In genomic region chr16:3501412-3501761, GRCh38 we compare ENCODE assay signal across 6 cellular contexts. TPM values are rescaled to one million over a fixed set of nuclear protein-coding genes. Genes with fewer than 3 reads are reported as not detected.
A peak's percentile ranks its signal among the peaks of the same experiment; 100 is the strongest.
DNase-seq lines count a peak whose midpoint lies in the region; ATAC-seq and TF ChIP-seq lines count a peak whose summit lies in the region.
"Not testable (repeated sequence)": the region's sequence is repeated elsewhere in the genome, so short reads cannot be mapped to it uniquely, and the experiment has no call there.

No MANE protein-coding gene starts in this region.

- H3K4me2 ChIP-seq in OCI-LY7 (ENCODE audit: low read length) (peak overlapping the region; percentile 84), fibroblast of lung (ENCODE audit: extremely low read depth, insufficient read depth, low read length) (peak overlapping the region; percentile 94)

- not testable (repeated sequence) for H3K9me3 ChIP-seq in CD4-positive, CD25-positive, alpha-beta regulatory T cell (ENCODE audit: control insufficient read depth in 2 of 2, low read length in 2 of 2); OCI-LY7 (ENCODE audit: low read length); fibroblast of lung (ENCODE audit: control insufficient read depth, insufficient read depth, low read depth, low read length)

- peak overlapping the region; percentile 70 for H3K4me3 ChIP-seq in CD4-positive, CD25-positive, alpha-beta regulatory T cell (ENCODE audit: low read depth, low read length)
- H3K4me3 ChIP-seq in OCI-LY7 (ENCODE audit: low read depth, low read length, poor library complexity, severe bottlenecking) (peak overlapping the region; percentile 77), fibroblast of lung (replicated peaks in 1 of 4; ENCODE audit: control extremely low read depth in 1 of 4, insufficient read depth in 1 of 4, low read depth in 3 of 4, low read length in 4 of 4) (peak overlapping the region; percentile 86 to 96 (median 93))

- not testable (repeated sequence) for H3K27me3 ChIP-seq in CD4-positive, CD25-positive, alpha-beta regulatory T cell (ENCODE audit: control insufficient read depth, insufficient read depth, low read length); fibroblast of lung (ENCODE audit: control insufficient read depth, insufficient read depth, low read length)

- H3K36me3 ChIP-seq in CD4-positive, CD25-positive, alpha-beta regulatory T cell (ENCODE audit: control insufficient read depth, insufficient read depth, low read length); OCI-LY7 (ENCODE audit: insufficient read depth, low read length); fibroblast of lung (ENCODE audit: control insufficient read depth, insufficient read depth, low read length): not testable (repeated sequence)

- CTCF ChIA-PET in OCI-LY7 (lab: Charles Lee; ENCODE audit: unreplicated experiment): not testable (repeated sequence)

- POLR2A ChIA-PET in OCI-LY7 (lab: Charles Lee): not testable (repeated sequence)
- POLR2A ChIA-PET in activated naive CD8-positive, alpha-beta T cell treated with anti-CD3 and anti-CD28 coated beads, Interleukin-2, amount 10 ng/mL, durations not matched to agents 7 days and 5 days (lab: Charles Lee): interaction anchor here (1.0 to 2.4 kb wide), 7 partner anchors 9 to 366 kb away, joined by 3 to 9 read pairs (median 5); partner anchors contain the start of genes NAA60, SLX4, ZNF213 and ZNF263

- H3K79me2 ChIP-seq in OCI-LY7 (ENCODE audit: insufficient read depth, low read depth, low read length); fibroblast of lung (ENCODE audit: control insufficient read depth, insufficient read depth, low read length): not testable (repeated sequence)

- not testable (repeated sequence) for H3K9me3 Mint-ChIP-seq in CD4-positive, CD25-positive, alpha-beta regulatory T cell; activated naive CD8-positive, alpha-beta T cell treated with anti-CD3 and anti-CD28 coated beads, Interleukin-2, amount 10 ng/mL, durations not matched to agents 7 days and 5 days; mesothelial cell of epicardium

- DNase-seq in CD4-positive, CD25-positive, alpha-beta regulatory T cell; OCI-LY7 (ENCODE audit: low spot score); activated naive CD8-positive, alpha-beta T cell treated with anti-CD3 and anti-CD28 coated beads, Interleukin-2, amount 10 ng/mL, durations not matched to agents 7 days and 5 days; fibroblast of lung (ENCODE audit: low read depth in 2 of 2); mesothelial cell of epicardium (ENCODE audit: low spot score in 2 of 2, unreplicated experiment in 2 of 2): not testable (repeated sequence)
- DNase-seq in stimulated activated CD4-positive, alpha-beta T cell treated with anti-CD3 and anti-CD28 coated beads, Interleukin-15, amount 100 ng/mL, for 24 hours: peak; percentile 16

- peak overlapping the region; percentile 80 to 97 (median 94) for H3K27ac Mint-ChIP-seq in CD4-positive, CD25-positive, alpha-beta regulatory T cell
- peak overlapping the region; percentile 89 for H3K27ac Mint-ChIP-seq in activated naive CD8-positive, alpha-beta T cell treated with anti-CD3 and anti-CD28 coated beads, Interleukin-2, amount 10 ng/mL, durations not matched to agents 7 days and 5 days
- peak overlapping the region; percentile 95 for H3K27ac Mint-ChIP-seq in mesothelial cell of epicardium

- peaks cover 48% of the 10 kb centered on the region for H3K4me1 ChIP-seq in CD4-positive, CD25-positive, alpha-beta regulatory T cell (ENCODE audit: control insufficient read depth, insufficient read depth, low read length, poor library complexity, severe bottlenecking)
- peaks cover 16% of the 10 kb centered on the region for H3K4me1 ChIP-seq in OCI-LY7 (ENCODE audit: insufficient read depth, low read length, poor library complexity, severe bottlenecking)
- not testable (repeated sequence) for H3K4me1 ChIP-seq in fibroblast of lung (ENCODE audit: control insufficient read depth, extremely low read depth, insufficient read depth, low read length)

- H2AFZ ChIP-seq in OCI-LY7 (ENCODE audit: low read length): peak overlapping the region; percentile 94
- H2AFZ ChIP-seq in fibroblast of lung (ENCODE audit: low read length): peak overlapping the region; percentile 80

- H3K9ac ChIP-seq in fibroblast of lung (ENCODE audit: insufficient read depth, low read length): peak overlapping the region; percentile 90

- H3K27me3 Mint-ChIP-seq in CD4-positive, CD25-positive, alpha-beta regulatory T cell; activated naive CD8-positive, alpha-beta T cell treated with anti-CD3 and anti-CD28 coated beads, Interleukin-2, amount 10 ng/mL, durations not matched to agents 7 days and 5 days; mesothelial cell of epicardium (ENCODE audit: low read depth): not testable (repeated sequence)

- not testable (repeated sequence) for ATAC-seq in CD4-positive, CD25-positive, alpha-beta regulatory T cell (ENCODE audit: low read depth in 2 of 2); activated naive CD8-positive, alpha-beta T cell treated with anti-CD3 and anti-CD28 coated beads, Interleukin-2, amount 10 ng/mL, durations not matched to agents 7 days and 5 days (ENCODE audit: low read depth)

- not testable (repeated sequence) for H4K20me1 ChIP-seq in OCI-LY7 (ENCODE audit: insufficient read depth, low read length); fibroblast of lung (ENCODE audit: control insufficient read depth, extremely low read depth, insufficient read depth, low read length)

- not testable (repeated sequence) for TF ChIP-seq CTCF in OCI-LY7 (conservative IDR thresholded peaks at IDR 0.05; ENCODE audit: low read length); fibroblast of lung (conservative IDR thresholded peaks at IDR 0.05 in 1 of 2, IDR thresholded peaks at IDR 0.05 in 1 of 2; ENCODE audit: low read depth in 1 of 2, low read length in 2 of 2); mesothelial cell of epicardium (IDR thresholded peaks at IDR 0.05; ENCODE audit: unreplicated experiment)

- not testable (repeated sequence) for H3K36me3 Mint-ChIP-seq in CD4-positive, CD25-positive, alpha-beta regulatory T cell
- peaks cover 12% of the 10 kb centered on the region for H3K36me3 Mint-ChIP-seq in activated naive CD8-positive, alpha-beta T cell treated with anti-CD3 and anti-CD28 coated beads, Interleukin-2, amount 10 ng/mL, durations not matched to agents 7 days and 5 days
- H3K36me3 Mint-ChIP-seq in mesothelial cell of epicardium: peaks cover 14% of the 10 kb centered on the region

- H3K4me1 Mint-ChIP-seq in CD4-positive, CD25-positive, alpha-beta regulatory T cell: peaks cover 21 to 64% (median 38%) of the 10 kb centered on the region in 4 donors
- H3K4me1 Mint-ChIP-seq in activated naive CD8-positive, alpha-beta T cell treated with anti-CD3 and anti-CD28 coated beads, Interleukin-2, amount 10 ng/mL, durations not matched to agents 7 days and 5 days: peaks cover 53% of the 10 kb centered on the region
- H3K4me1 Mint-ChIP-seq in mesothelial cell of epicardium: peaks cover 20% of the 10 kb centered on the region

- H3K9me2 ChIP-seq in OCI-LY7 (ENCODE audit: insufficient read depth, low read length): not testable (repeated sequence)

- peak overlapping the region; percentile 80 to 94 (median 88) for H3K4me3 Mint-ChIP-seq in CD4-positive, CD25-positive, alpha-beta regulatory T cell
- peak overlapping the region; percentile 94 for H3K4me3 Mint-ChIP-seq in activated naive CD8-positive, alpha-beta T cell treated with anti-CD3 and anti-CD28 coated beads, Interleukin-2, amount 10 ng/mL, durations not matched to agents 7 days and 5 days
- peak overlapping the region; percentile 85 for H3K4me3 Mint-ChIP-seq in mesothelial cell of epicardium

- H3K27ac ChIP-seq in CD4-positive, CD25-positive, alpha-beta regulatory T cell (ENCODE audit: insufficient read depth, low read length, poor library complexity, severe bottlenecking): peak overlapping the region; percentile 82
- H3K27ac ChIP-seq in OCI-LY7 (ENCODE audit: low read depth, low read length, poor library complexity, severe bottlenecking): not testable (repeated sequence)
- H3K27ac ChIP-seq in fibroblast of lung (ENCODE audit: insufficient read depth, low read length): peak overlapping the region; percentile 88

- intact Hi-C loops in OCI-LY7 (cut with micrococcal nuclease; ENCODE audit: unreplicated experiment): loop anchor here (2.0 to 10.0 kb wide), 3 partner anchors 43 to 347 kb away; partner anchors contain the start of genes ZNF174 and ZSCAN32

- BruUV-seq in OCI-LY7 (replicated peaks; lab: Mats Ljungman, UMichigan): not testable (repeated sequence)

RNA-seq across cellular contexts. Expression of gene CLUAP1, which starts 0.6 kb away (rescaled TPM):
- total RNA-seq in CD4-positive, CD25-positive, alpha-beta regulatory T cell: 11.3 TPM
- polyA plus RNA-seq in CD4-positive, CD25-positive, alpha-beta regulatory T cell: 10 to 100 TPM; 20.6 to 35.1 (median 21.3) TPM
- 7.6 and 8.9 TPM in 2 replicates for total RNA-seq in OCI-LY7 (2014; rRNA removed; shearing (Covaris generic))
- total RNA-seq in OCI-LY7 (2022): 7.7 and 7.8 TPM in 2 replicates
- total RNA-seq in activated naive CD8-positive, alpha-beta T cell treated with anti-CD3 and anti-CD28 coated beads, Interleukin-2, amount 10 ng/mL, durations not matched to agents 7 days and 5 days: 10 to 100 TPM; 22.9 to 26.8 TPM
- total RNA-seq in fibroblast of lung: 21.1 and 22.3 TPM in 2 replicates
- 22.7 and 28.0 TPM in 2 replicates for polyA plus RNA-seq in fibroblast of lung
- polyA plus RNA-seq in fibroblast of lung (2012): 19.8 and 22.8 TPM in 2 replicates
- 1.9 and 4.1 TPM in 2 replicates for polyA minus RNA-seq in fibroblast of lung (ENCODE audit: low replicate concordance)
- 30.1 to 36.4 TPM (median 36.0 TPM) in 3 replicates for total RNA-seq in mesothelial cell of epicardium

RNA-seq across cellular contexts. Expression of gene C16orf90, which starts 6.1 kb away (rescaled TPM):
- total RNA-seq in CD4-positive, CD25-positive, alpha-beta regulatory T cell: not detected
- not detected for polyA plus RNA-seq in CD4-positive, CD25-positive, alpha-beta regulatory T cell
- not detected in 2 replicates for total RNA-seq in OCI-LY7 (2014; rRNA removed; shearing (Covaris generic))
- total RNA-seq in OCI-LY7 (2022) (not detected in 2 replicates), fibroblast of lung (not detected in 2 replicates), mesothelial cell of epicardium (not detected in 3 replicates)
- not detected for total RNA-seq in activated naive CD8-positive, alpha-beta T cell treated with anti-CD3 and anti-CD28 coated beads, Interleukin-2, amount 10 ng/mL, durations not matched to agents 7 days and 5 days
- polyA plus RNA-seq in fibroblast of lung: not detected in 2 replicates
- polyA plus RNA-seq in fibroblast of lung (2012): not detected in 2 replicates
- not detected in 2 replicates for polyA minus RNA-seq in fibroblast of lung (ENCODE audit: low replicate concordance)

RNA-seq across cellular contexts. Expression of gene NAA60, which starts 57.9 kb away (rescaled TPM):
- 48.9 TPM for total RNA-seq in CD4-positive, CD25-positive, alpha-beta regulatory T cell
- polyA plus RNA-seq in CD4-positive, CD25-positive, alpha-beta regulatory T cell: 10 to 100 TPM; 38.8 to 50.0 (median 43.8) TPM
- total RNA-seq in OCI-LY7 (2014; rRNA removed; shearing (Covaris generic)): 8.5 and 24.8 TPM in 2 replicates
- total RNA-seq in OCI-LY7 (2022) (40.1 and 51.1 TPM in 2 replicates), fibroblast of lung (9.2 and 12.6 TPM in 2 replicates), mesothelial cell of epicardium (49.7 to 52.2 TPM (median 50.6 TPM) in 3 replicates)
- 10 to 100 TPM; 54.0 to 54.6 TPM for total RNA-seq in activated naive CD8-positive, alpha-beta T cell treated with anti-CD3 and anti-CD28 coated beads, Interleukin-2, amount 10 ng/mL, durations not matched to agents 7 days and 5 days
- 20.9 and 33.6 TPM in 2 replicates for polyA plus RNA-seq in fibroblast of lung
- 20.5 and 26.8 TPM in 2 replicates for polyA plus RNA-seq in fibroblast of lung (2012)
- polyA minus RNA-seq in fibroblast of lung (ENCODE audit: low replicate concordance): 19.1 and 30.7 TPM in 2 replicates

RNA-seq across cellular contexts. Expression of gene ZNF597, which starts 58.1 kb away (rescaled TPM):
- 4.7 TPM for total RNA-seq in CD4-positive, CD25-positive, alpha-beta regulatory T cell
- 1 to 10 TPM; 1.5 to 2.3 (median 1.9) TPM for polyA plus RNA-seq in CD4-positive, CD25-positive, alpha-beta regulatory T cell
- total RNA-seq in OCI-LY7 (2014; rRNA removed; shearing (Covaris generic)): 1.2 and 1.9 TPM in 2 replicates
- total RNA-seq in OCI-LY7 (2022) (1.9 and 2.1 TPM in 2 replicates), fibroblast of lung (1.8 and 2.0 TPM in 2 replicates), mesothelial cell of epicardium (3.5 to 3.9 TPM (median 3.6 TPM) in 3 replicates)
- 1 to 10 TPM; 3.6 to 4.2 TPM for total RNA-seq in activated naive CD8-positive, alpha-beta T cell treated with anti-CD3 and anti-CD28 coated beads, Interleukin-2, amount 10 ng/mL, durations not matched to agents 7 days and 5 days
- 1.4 and 1.6 TPM in 2 replicates for polyA plus RNA-seq in fibroblast of lung
- polyA plus RNA-seq in fibroblast of lung (2012): 1.3 and 1.4 TPM in 2 replicates
- polyA minus RNA-seq in fibroblast of lung (ENCODE audit: low replicate concordance): 0.24 and 0.26 TPM in 2 replicates
